ENCODE assay signal across 1 cellular context in genomic region chrX:71228063-71228642, GRCh38.
A peak's percentile ranks its signal among the peaks of the same experiment; 100 is the strongest.
TF ChIP-seq lines count a peak whose summit lies in the region.

No MANE protein-coding gene starts in this region.

TF ChIP-seq in HepG2, 621 proteins besides CTCF, POLR2A, EP300 and RAD21 (continued from another document and continues in another):
- TF ChIP-seq ATF2 (CRISPR knock-in tag; IDR thresholded peaks at IDR 0.05): 0 out of 2 replicates have a peak, but pooled peaks have one; percentile 36
- TF ChIP-seq GATAD2A (CRISPR knock-in tag; IDR thresholded peaks at IDR 0.05): peak; percentile 68
- no peak for TF ChIP-seq ETS1 (CRISPR knock-in tag; IDR thresholded peaks at IDR 0.05)
- TF ChIP-seq MTA1 (CRISPR knock-in tag; IDR thresholded peaks at IDR 0.05; ENCODE audit: borderline replicate concordance): no peak
- TF ChIP-seq BHLHE40 (IDR thresholded peaks at IDR 0.05; ENCODE audit: low read length): no peak
- no peak for TF ChIP-seq ZNF580 (CRISPR knock-in tag; IDR thresholded peaks at IDR 0.05; ENCODE audit: borderline replicate concordance, low read depth)
- TF ChIP-seq ZNF276 (CRISPR knock-in tag; IDR thresholded peaks at IDR 0.05; ENCODE audit: low read depth): no peak
- TF ChIP-seq SIN3A (IDR thresholded peaks at IDR 0.05; ENCODE audit: borderline replicate concordance, low read depth, low read length): peak; percentile 35; the same call in 1 of the 2 replicates
- TF ChIP-seq AHDC1 (CRISPR knock-in tag; IDR thresholded peaks at IDR 0.05; ENCODE audit: borderline replicate concordance): peak; percentile 40; the same call in 1 of the 2 replicates
- no peak; the same call in 1 of the 2 replicates for TF ChIP-seq SAFB2 (CRISPR knock-in tag; IDR thresholded peaks at IDR 0.05; ENCODE audit: borderline replicate concordance, low read depth)
- peak; percentile 63; the same call in 1 of the 2 replicates for TF ChIP-seq ATF3 (CRISPR knock-in tag; IDR thresholded peaks at IDR 0.05)
- no peak for TF ChIP-seq KAT7 (CRISPR knock-in tag; IDR thresholded peaks at IDR 0.05; ENCODE audit: borderline replicate concordance)
- TF ChIP-seq ZNF614 (CRISPR knock-in tag; IDR thresholded peaks at IDR 0.05; ENCODE audit: borderline replicate concordance): 0 out of 2 replicates have a peak, but pooled peaks have one; percentile 60
- no peak; the same call in 1 of the 2 replicates for TF ChIP-seq ARNTL (CRISPR knock-in tag; IDR thresholded peaks at IDR 0.05)
- no peak for TF ChIP-seq KLF11 (CRISPR knock-in tag; IDR thresholded peaks at IDR 0.05)
- peak; percentile 68; the same call in 1 of the 2 replicates for TF ChIP-seq ZNF792 (CRISPR knock-in tag; IDR thresholded peaks at IDR 0.05)
- TF ChIP-seq ZFP62 (CRISPR knock-in tag; IDR thresholded peaks at IDR 0.05): no peak
- no peak for TF ChIP-seq HCFC1 (IDR thresholded peaks at IDR 0.05; ENCODE audit: low read depth, low read length)
- no peak for TF ChIP-seq ZNF3 (CRISPR knock-in tag; IDR thresholded peaks at IDR 0.05)
- peak; percentile 63 for TF ChIP-seq NR2F6 (IDR thresholded peaks at IDR 0.05)
- TF ChIP-seq NR2F6 (CRISPR knock-in tag; IDR thresholded peaks at IDR 0.05): peak; percentile 61
- no peak for TF ChIP-seq ZBTB43 (CRISPR knock-in tag; conservative IDR thresholded peaks at IDR 0.05)
- TF ChIP-seq SP1 (IDR thresholded peaks at IDR 0.05): no peak
- no peak for TF ChIP-seq SP1 (CRISPR knock-in tag; IDR thresholded peaks at IDR 0.05)
- no peak for TF ChIP-seq RBM39 (IDR thresholded peaks at IDR 0.05; ENCODE audit: low read depth, low read length, poor library complexity, severe bottlenecking)
- no peak for TF ChIP-seq GPN1 (CRISPR knock-in tag; IDR thresholded peaks at IDR 0.05; ENCODE audit: borderline replicate concordance)
- no peak for TF ChIP-seq GLI4 (CRISPR knock-in tag; IDR thresholded peaks at IDR 0.05; ENCODE audit: borderline replicate concordance)
- no peak for TF ChIP-seq SMARCE1 (IDR thresholded peaks at IDR 0.05; ENCODE audit: borderline replicate concordance)
- no peak for TF ChIP-seq SNAPC4 (CRISPR knock-in tag; IDR thresholded peaks at IDR 0.05)
- TF ChIP-seq ZSCAN30 (CRISPR knock-in tag; IDR thresholded peaks at IDR 0.05): no peak
- TF ChIP-seq ZNF761 (CRISPR knock-in tag; conservative IDR thresholded peaks at IDR 0.05): no peak
- no peak for TF ChIP-seq ZNF530 (CRISPR knock-in tag; IDR thresholded peaks at IDR 0.05; ENCODE audit: low read depth)
- no peak; the same call in 1 of the 2 replicates for TF ChIP-seq ZNF574 (CRISPR knock-in tag; IDR thresholded peaks at IDR 0.05)
- TF ChIP-seq ETV6 (CRISPR knock-in tag; conservative IDR thresholded peaks at IDR 0.05): no peak
- no peak for TF ChIP-seq ESRRA (CRISPR knock-in tag; IDR thresholded peaks at IDR 0.05; ENCODE audit: low read depth)
- TF ChIP-seq EEA1 (CRISPR knock-in tag; IDR thresholded peaks at IDR 0.05; ENCODE audit: borderline replicate concordance): no peak
- TF ChIP-seq ZNF451 (CRISPR knock-in tag; IDR thresholded peaks at IDR 0.05): no peak
- TF ChIP-seq ZEB1 (IDR thresholded peaks at IDR 0.05; ENCODE audit: insufficient replicate concordance, low read depth): no peak
- no peak for TF ChIP-seq SIX4 (CRISPR knock-in tag; IDR thresholded peaks at IDR 0.05)
- no peak for TF ChIP-seq NRL (CRISPR knock-in tag; IDR thresholded peaks at IDR 0.05; ENCODE audit: borderline replicate concordance)
- TF ChIP-seq KLF13 (CRISPR knock-in tag; IDR thresholded peaks at IDR 0.05): no peak
- 0 out of 2 replicates have a peak, but pooled peaks have one; percentile 23 for TF ChIP-seq MAX (IDR thresholded peaks at IDR 0.05)
- no peak for TF ChIP-seq ZNF101 (CRISPR knock-in tag; IDR thresholded peaks at IDR 0.05; ENCODE audit: borderline replicate concordance, low read depth)
- no peak for TF ChIP-seq CAMTA2 (CRISPR knock-in tag; IDR thresholded peaks at IDR 0.05; ENCODE audit: borderline replicate concordance)
